Comparison of ENCODE assay signal across 11 cellular contexts in genomic region chr15:64773606-64774555, GRCh38. TPM values are rescaled to one million over a fixed set of nuclear protein-coding genes. Genes with fewer than 3 reads are reported as not detected.
DNase-seq lines count a peak whose midpoint lies in the region; ATAC-seq, FAIRE-seq and TF ChIP-seq lines count a peak whose summit lies in the region.
"Had no signal": no experiment of that assay in that cellular context is flagged by ENCODE, and none has a peak within 500 bp of the region (broad histone marks: within the 10 kb centered on the region; RNA-seq: fewer than 3 reads in every experiment).

No MANE protein-coding gene starts in this region.

- no peak for ATAC-seq in activated naive CD4-positive, alpha-beta T cell treated with anti-CD3 and anti-CD28 coated beads, Interleukin-2, amount 50 U/mL, for 72 hours

- no peaks in the 10 kb centered on the region for H3K36me3 Mint-ChIP-seq in activated naive CD4-positive, alpha-beta T cell treated with anti-CD3 and anti-CD28 coated beads, Interleukin-2, amount 50 U/mL, for 24 hours
- H3K36me3 Mint-ChIP-seq in activated naive CD4-positive, alpha-beta T cell treated with anti-CD3 and anti-CD28 coated beads, Interleukin-2, amount 50 U/mL, for 72 hours = no peaks in the 10 kb centered on the region
- H3K36me3 Mint-ChIP-seq in endothelial cell (ENCODE audit: low read depth, unreplicated experiment) = no peaks in the 10 kb centered on the region

- no peak for DNase-seq in activated naive CD4-positive, alpha-beta T cell treated with anti-CD3 and anti-CD28 coated beads, Interleukin-2, amount 50 U/mL, for 72 hours (ENCODE audit: low spot score in 2 of 2)
- no peak for DNase-seq in endothelial cell (ENCODE audit: low spot score)
- no peak for DNase-seq in urothelium cell line (ENCODE audit: low spot score)
- DNase-seq in putamen (ENCODE audit: low spot score) = no peak
- no peak for DNase-seq in AML-193 (lab: John Stamatoyannopoulos, UW)
- no peak for DNase-seq in NCI-H748 treated with DMSO at 0.1 percent for 48 hours (lab: John Stamatoyannopoulos, UW)
- DNase-seq: aorta, NCI-H1105 treated with DMSO at 0.1 percent for 48 hours had no signal

- no peaks in the 10 kb centered on the region for H3K9me3 ChIP-seq in muscle layer of colon (ENCODE audit: low read length)

- H3K36me3 ChIP-seq in muscle layer of colon (ENCODE audit: insufficient read depth, low read length) = no peaks in the 10 kb centered on the region

- no peak overlapping the region for H3K27ac Mint-ChIP-seq in activated naive CD4-positive, alpha-beta T cell treated with anti-CD3 and anti-CD28 coated beads, Interleukin-2, amount 50 U/mL, for 24 hours
- no peak overlapping the region for H3K27ac Mint-ChIP-seq in activated naive CD4-positive, alpha-beta T cell treated with anti-CD3 and anti-CD28 coated beads, Interleukin-2, amount 50 U/mL, for 72 hours
- peak overlapping the region; percentile 77 for H3K27ac Mint-ChIP-seq in endothelial cell (ENCODE audit: unreplicated experiment)

- peaks cover 28% of the 10 kb centered on the region for H3K4me1 ChIP-seq in muscle layer of colon (ENCODE audit: insufficient read depth, low read length)

- no peaks in the 10 kb centered on the region for H3K27me3 ChIP-seq in muscle layer of colon (ENCODE audit: control insufficient read depth in 1 of 2, insufficient read depth in 2 of 2, low read length in 2 of 2)

- H3K27me3 Mint-ChIP-seq in activated naive CD4-positive, alpha-beta T cell treated with anti-CD3 and anti-CD28 coated beads, Interleukin-2, amount 50 U/mL, for 24 hours = peaks cover 22% of the 10 kb centered on the region
- peaks cover 12% of the 10 kb centered on the region for H3K27me3 Mint-ChIP-seq in endothelial cell (ENCODE audit: unreplicated experiment)

- peak overlapping the region; percentile 97 for H3K9ac ChIP-seq in muscle layer of colon (ENCODE audit: low read length)

- no peak for TF ChIP-seq CTCF in endothelial cell (IDR thresholded peaks at IDR 0.05; ENCODE audit: unreplicated experiment)

- peak overlapping the region; percentile 74 to 78 for H3K4me3 ChIP-seq in muscle layer of colon (ENCODE audit: low read depth in 1 of 2, low read length in 2 of 2)
- H3K4me3 ChIP-seq: SK-N-MC had no signal

- H3K27ac ChIP-seq in muscle layer of colon (ENCODE audit: low read depth, low read length) = peak overlapping the region; percentile 92
- H3K27ac ChIP-seq: SK-N-MC had no signal

- peak; percentile 13 for FAIRE-seq in urothelium cell line (lab: Jason Lieb, UNC)

- peak overlapping the region; percentile 60 for H3K4me3 Mint-ChIP-seq in activated naive CD4-positive, alpha-beta T cell treated with anti-CD3 and anti-CD28 coated beads, Interleukin-2, amount 50 U/mL, for 24 hours
- H3K4me3 Mint-ChIP-seq in endothelial cell (ENCODE audit: unreplicated experiment) = peak overlapping the region; percentile 91

- no peaks in the 10 kb centered on the region for H3K9me3 Mint-ChIP-seq in activated naive CD4-positive, alpha-beta T cell treated with anti-CD3 and anti-CD28 coated beads, Interleukin-2, amount 50 U/mL, for 24 hours
- no peaks in the 10 kb centered on the region for H3K9me3 Mint-ChIP-seq in activated naive CD4-positive, alpha-beta T cell treated with anti-CD3 and anti-CD28 coated beads, Interleukin-2, amount 50 U/mL, for 72 hours
- no peaks in the 10 kb centered on the region for H3K9me3 Mint-ChIP-seq in endothelial cell (ENCODE audit: unreplicated experiment)

- H3K4me1 Mint-ChIP-seq in activated naive CD4-positive, alpha-beta T cell treated with anti-CD3 and anti-CD28 coated beads, Interleukin-2, amount 50 U/mL, for 24 hours = no peaks in the 10 kb centered on the region
- peaks cover 18% of the 10 kb centered on the region for H3K4me1 Mint-ChIP-seq in endothelial cell (ENCODE audit: unreplicated experiment)

RNA-seq across cellular contexts. Expression of gene RBPMS2, which starts 1.5 kb away (rescaled TPM):
- total RNA-seq in activated naive CD4-positive, alpha-beta T cell treated with anti-CD3 and anti-CD28 coated beads, Interleukin-2, amount 50 U/mL, for 72 hours = not detected
- total RNA-seq in endothelial cell (ENCODE audit: unreplicated experiment) = 24.0 TPM

RNA-seq across cellular contexts. Expression of gene PIF1, which starts 51.6 kb away (rescaled TPM):
- total RNA-seq in activated naive CD4-positive, alpha-beta T cell treated with anti-CD3 and anti-CD28 coated beads, Interleukin-2, amount 50 U/mL, for 72 hours = 10 to 100 TPM; 47.5 to 56.0 TPM
- 4.8 TPM for total RNA-seq in endothelial cell (ENCODE audit: unreplicated experiment)

Comparison
In these comparisons a context has a peak if more than half of its experiments do, and no peak if none do; other contexts are left out.
1. RNA of gene RBPMS2, which starts 1.5 kb away (total RNA-seq): 24.0 TPM in endothelial cell (single experiment); not detected in activated naive CD4-positive, alpha-beta T cell treated with anti-CD3 and anti-CD28 coated beads, Interleukin-2, amount 50 U/mL, for 72 hours; every median in the first group is over 10 times any median in the second.